ENCODE assay signal across 1 cellular context in the genomic region with DNA sequence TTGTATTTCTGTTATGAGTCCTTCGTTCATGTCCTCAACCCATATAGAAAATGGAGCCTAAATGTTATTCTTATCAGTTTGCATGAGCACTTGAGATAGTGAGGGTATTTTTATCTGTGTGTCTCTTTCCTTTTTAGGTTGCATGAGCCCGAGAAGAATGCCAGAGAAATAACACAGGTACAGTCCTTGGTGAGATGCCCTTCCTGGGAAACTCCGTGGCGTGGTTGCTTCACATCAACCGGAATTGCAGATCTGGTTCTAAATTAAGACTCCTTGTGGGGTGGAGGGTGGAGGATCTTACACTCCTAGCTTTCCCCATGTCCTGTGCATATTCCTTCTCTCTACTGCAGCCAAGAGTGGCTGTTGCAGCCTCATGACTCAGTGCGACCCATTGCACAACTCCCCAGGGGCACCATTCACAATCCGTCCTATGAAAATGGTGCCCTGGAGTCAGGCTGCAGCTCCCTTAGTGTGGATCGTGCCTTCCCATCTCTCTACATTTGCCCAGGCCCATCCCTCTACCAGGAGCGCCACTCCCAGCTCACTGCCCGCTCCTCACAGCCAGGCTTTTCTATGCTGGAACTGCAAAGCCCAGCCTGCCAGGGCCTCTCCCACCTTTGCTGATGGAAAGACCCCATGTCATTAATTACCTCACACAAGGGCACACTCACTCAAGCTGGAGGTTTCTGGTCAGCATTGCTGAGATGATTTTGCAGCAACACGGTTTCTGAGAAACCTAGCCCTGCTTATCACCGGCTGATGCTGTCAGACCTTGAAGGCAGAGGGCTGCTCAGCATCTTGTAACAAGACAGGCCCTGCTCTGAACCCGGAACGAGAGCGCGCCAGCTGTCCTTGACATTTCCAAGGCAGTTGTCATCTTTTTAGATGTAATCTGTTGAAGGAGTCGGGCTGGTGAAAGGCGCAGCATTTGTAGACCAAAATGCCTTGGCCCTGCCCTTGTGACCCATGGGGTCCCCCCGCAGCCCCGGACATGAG.
TF ChIP-seq lines count a peak whose summit lies in the region.

No MANE protein-coding gene starts in this region.

TF ChIP-seq in H1, 55 proteins besides CTCF, POLR2A, EP300 and RAD21:
- TF ChIP-seq, protein P1, sequence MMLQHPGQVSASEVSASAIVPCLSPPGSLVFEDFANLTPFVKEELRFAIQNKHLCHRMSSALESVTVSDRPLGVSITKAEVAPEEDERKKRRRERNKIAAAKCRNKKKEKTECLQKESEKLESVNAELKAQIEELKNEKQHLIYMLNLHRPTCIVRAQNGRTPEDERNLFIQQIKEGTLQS (IDR thresholded peaks at IDR 0.05; ENCODE audit: insufficient read depth, low read depth, low read length), result no peak
- no peak for TF ChIP-seq YY1 (IDR thresholded peaks at IDR 0.05; ENCODE audit: low read depth, low read length)
- TF ChIP-seq CHD1 (IDR thresholded peaks at IDR 0.05; ENCODE audit: low read depth, low read length), result no peak
- TF ChIP-seq ASH2L (IDR thresholded peaks at IDR 0.05; ENCODE audit: low read length), result no peak
- TF ChIP-seq POLR2AphosphoS5 (IDR thresholded peaks at IDR 0.05; ENCODE audit: low read depth, low read length), result no peak
- no peak for TF ChIP-seq SUZ12 (IDR thresholded peaks at IDR 0.05; ENCODE audit: low read length)
- TF ChIP-seq CREB1 (IDR thresholded peaks at IDR 0.05), result no peak
- no peak for TF ChIP-seq JUND (IDR thresholded peaks at IDR 0.05; ENCODE audit: low read length)
- TF ChIP-seq HDAC2 (IDR thresholded peaks at IDR 0.05; ENCODE audit: borderline replicate concordance in 1 of 2, low read depth in 2 of 2, low read length in 2 of 2), result no peak
- TF ChIP-seq FOSL1 (IDR thresholded peaks at IDR 0.05; ENCODE audit: insufficient read depth, low read depth, low read length), result no peak
- TF ChIP-seq CBX5 (IDR thresholded peaks at IDR 0.05; ENCODE audit: low read depth, low read length), result no peak
- TF ChIP-seq SIN3A (conservative IDR thresholded peaks at IDR 0.05 in 1 of 2, IDR thresholded peaks at IDR 0.05 in 1 of 2; ENCODE audit: low read depth in 1 of 2, low read length in 2 of 2), result no peak
- no peak for TF ChIP-seq BCL11A (IDR thresholded peaks at IDR 0.05; ENCODE audit: low read depth in 2 of 2, low read length in 2 of 2)
- TF ChIP-seq TBP (IDR thresholded peaks at IDR 0.05; ENCODE audit: low read depth, low read length), result no peak
- no peak for TF ChIP-seq SAP30 (IDR thresholded peaks at IDR 0.05; ENCODE audit: insufficient read depth, insufficient replicate concordance, low read length)
- no peak for TF ChIP-seq PHF8 (conservative IDR thresholded peaks at IDR 0.05; ENCODE audit: low read depth, low read length)
- TF ChIP-seq EZH2 (IDR thresholded peaks at IDR 0.05; ENCODE audit: low read depth, low read length, severe bottlenecking), result no peak
- TF ChIP-seq TCF12 (IDR thresholded peaks at IDR 0.05; ENCODE audit: low read depth, low read length), result no peak
- no peak for TF ChIP-seq JUN (IDR thresholded peaks at IDR 0.05; ENCODE audit: low read depth, low read length)
